In genomic region chr11:34050536-34050935, GRCh38 we compare ENCODE assay signal across 8 cellular contexts. TPM values are rescaled to one million over a fixed set of nuclear protein-coding genes. Genes with fewer than 3 reads are reported as not detected.
DNase-seq lines count a peak whose midpoint lies in the region; ATAC-seq and TF ChIP-seq lines count a peak whose summit lies in the region.

No MANE protein-coding gene starts in this region.

- peaks cover 27% of the 10 kb centered on the region for H3K36me3 Mint-ChIP-seq in endodermal cell (ENCODE audit: low read depth)

- peak overlapping the region; percentile 75 for H3K27ac Mint-ChIP-seq in endodermal cell

- no peaks in the 10 kb centered on the region for H3K9me3 Mint-ChIP-seq in endodermal cell

- peak overlapping the region; percentile 100 for H3K4me3 Mint-ChIP-seq in endodermal cell

- H3K4me3 ChIP-seq in DOHH2 (ENCODE audit: low read length) (peak overlapping the region; percentile 80), OCI-LY1 (ENCODE audit: low read depth, low read length, poor library complexity, severe bottlenecking) (peak overlapping the region; percentile 77), endodermal cell (ENCODE audit: low read length) (peak overlapping the region; percentile 90), parathyroid adenoma (ENCODE audit: low read depth, low read length) (peak overlapping the region; percentile 72)

- WGBS in endodermal cell (ENCODE audit: insufficient coverage in 1 of 2, insufficient read length in 1 of 2), 2 experiments, result 70 to 98% methylated on average over 2 of the region's 3 CpGs

- H3K9me2 ChIP-seq in DOHH2 (replicated peaks; ENCODE audit: control insufficient read depth, low read length) (no peaks in the 10 kb centered on the region), OCI-LY1 (ENCODE audit: low read depth, low read length) (no peaks in the 10 kb centered on the region)

- DNase-seq in endodermal cell (no peak), KBM-7 (no peak), retina (no peak), D341Med (ENCODE audit: low spot score) (no peak)

- TF ChIP-seq CTCF in DOHH2 (IDR thresholded peaks at IDR 0.05; ENCODE audit: low read depth, low read length, poor library complexity, severe bottlenecking) (no peak), OCI-LY1 (IDR thresholded peaks at IDR 0.05; ENCODE audit: low read length) (no peak), endodermal cell (conservative IDR thresholded peaks at IDR 0.05) (no peak), parathyroid adenoma (IDR thresholded peaks at IDR 0.05) (no peak)

- peaks cover 15% of the 10 kb centered on the region for H3F3A ChIP-seq in DOHH2 (ENCODE audit: control insufficient read depth, insufficient read depth)
- H3F3A ChIP-seq in OCI-LY1 (ENCODE audit: insufficient read depth, low read length), result 0 out of 2 replicates have a peak, but pooled peaks cover 6% of the 10 kb centered on the region

- H3K27me3 Mint-ChIP-seq in endodermal cell (ENCODE audit: insufficient read depth), result no peaks in the 10 kb centered on the region

- H2AFZ ChIP-seq in OCI-LY1 (ENCODE audit: low read length) (peak overlapping the region; percentile 16; the same call in 1 of the 2 replicates), parathyroid adenoma (peak overlapping the region; percentile 86)

- peaks cover 41% of the 10 kb centered on the region for H3K79me2 ChIP-seq in DOHH2 (ENCODE audit: control insufficient read depth, low read length)
- peaks cover 34% of the 10 kb centered on the region for H3K79me2 ChIP-seq in OCI-LY1 (ENCODE audit: insufficient read depth, low read length)
- peaks cover 13% of the 10 kb centered on the region for H3K79me2 ChIP-seq in parathyroid adenoma

- H3K36me3 ChIP-seq in DOHH2 (ENCODE audit: control insufficient read depth, low read length), result peaks cover 36% of the 10 kb centered on the region
- peaks cover 31% of the 10 kb centered on the region for H3K36me3 ChIP-seq in OCI-LY1 (ENCODE audit: insufficient read depth, low read length)
- H3K36me3 ChIP-seq in endodermal cell (ENCODE audit: control insufficient read depth, insufficient read depth, low read length), result peaks cover 26% of the 10 kb centered on the region
- no peaks in the 10 kb centered on the region for H3K36me3 ChIP-seq in parathyroid adenoma (ENCODE audit: control insufficient read depth, insufficient read depth, low read length)

- H3K4me1 ChIP-seq in DOHH2 (ENCODE audit: control insufficient read depth, low read length) (peaks cover 32% of the 10 kb centered on the region), OCI-LY1 (ENCODE audit: insufficient read depth, low read length, severe bottlenecking) (peaks cover 29% of the 10 kb centered on the region), endodermal cell (ENCODE audit: control insufficient read depth, insufficient read depth, low read length) (peaks cover 3% of the 10 kb centered on the region), parathyroid adenoma (no peaks in the 10 kb centered on the region)

- H4K20me1 ChIP-seq in DOHH2 (ENCODE audit: control insufficient read depth, insufficient read depth, low read depth, low read length) (peaks cover 16% of the 10 kb centered on the region), OCI-LY1 (ENCODE audit: insufficient read depth, low read length) (peaks cover 3% of the 10 kb centered on the region; the same call in 1 of the 2 replicates)

- peak overlapping the region; percentile 87 for H3K27ac ChIP-seq in DOHH2 (ENCODE audit: low read depth, low read length)
- H3K27ac ChIP-seq in OCI-LY1 (ENCODE audit: low read depth, low read length, poor library complexity, severe bottlenecking), result peak overlapping the region; percentile 76
- peak overlapping the region; percentile 100 for H3K27ac ChIP-seq in endodermal cell (ENCODE audit: low read depth, low read length)
- peak overlapping the region; percentile 98 for H3K27ac ChIP-seq in parathyroid adenoma

- H3K4me2 ChIP-seq in DOHH2 (ENCODE audit: low read length) (peak overlapping the region; percentile 98), OCI-LY1 (ENCODE audit: low read length) (peak overlapping the region; percentile 60), parathyroid adenoma (ENCODE audit: low read length) (peak overlapping the region; percentile 86)

- in situ Hi-C loops in KBM-7 (cut with MboI; ENCODE audit: low pct_unique_long_range_greater_than_20kb, low sequenced_read_pairs), result no loop called here

- H3K27me3 ChIP-seq in DOHH2 (ENCODE audit: control insufficient read depth, low read length), result no peaks in the 10 kb centered on the region
- no peaks in the 10 kb centered on the region for H3K27me3 ChIP-seq in OCI-LY1 (ENCODE audit: insufficient read depth, low read length)
- H3K27me3 ChIP-seq in endodermal cell (ENCODE audit: control insufficient read depth, insufficient read depth, low read length, poor library complexity, severe bottlenecking), result no peaks in the 10 kb centered on the region
- no peaks in the 10 kb centered on the region for H3K27me3 ChIP-seq in parathyroid adenoma (ENCODE audit: control insufficient read depth, insufficient read depth, low read length)

- peak overlapping the region; percentile 95 for H3K9ac ChIP-seq in OCI-LY1 (ENCODE audit: low read length)
- peak overlapping the region; percentile 96 for H3K9ac ChIP-seq in endodermal cell (ENCODE audit: extremely low read depth, low read length, poor library complexity, severe bottlenecking)
- no peak overlapping the region for H3K9ac ChIP-seq in parathyroid adenoma

- H3K9me3 ChIP-seq in DOHH2 (ENCODE audit: control insufficient read depth, insufficient read depth, low read length) (no peaks in the 10 kb centered on the region), OCI-LY1 (ENCODE audit: low read length) (no peaks in the 10 kb centered on the region), endodermal cell (ENCODE audit: control insufficient read depth, low read length) (no peaks in the 10 kb centered on the region), parathyroid adenoma (ENCODE audit: control insufficient read depth, low read length) (no peaks in the 10 kb centered on the region)

- no peak for ATAC-seq in GM21619 (IDR thresholded peaks at IDR 0.05; ENCODE audit: unreplicated experiment)

- peaks cover 20% of the 10 kb centered on the region for H3K4me1 Mint-ChIP-seq in endodermal cell

RNA-seq across cellular contexts. Expression of gene CAPRIN1, which starts 1.0 kb away (rescaled TPM):
- 100 to 1,000 TPM; 226 to 241 TPM for total RNA-seq in endodermal cell
- 292 TPM for polyA plus RNA-seq in endodermal cell (2013, experiment 1 of 2)
- 275 TPM for polyA plus RNA-seq in endodermal cell (2013, experiment 2 of 2)

RNA-seq across cellular contexts. Expression of gene NAT10, which starts 54.9 kb away (rescaled TPM):
- total RNA-seq in endodermal cell, result 10 to 100 TPM; 59.7 to 61.0 TPM
- polyA plus RNA-seq in endodermal cell (2013, experiment 1 of 2), result 37.3 TPM
- polyA plus RNA-seq in endodermal cell (2013, experiment 2 of 2), result 34.9 TPM
